In the genomic region with DNA sequence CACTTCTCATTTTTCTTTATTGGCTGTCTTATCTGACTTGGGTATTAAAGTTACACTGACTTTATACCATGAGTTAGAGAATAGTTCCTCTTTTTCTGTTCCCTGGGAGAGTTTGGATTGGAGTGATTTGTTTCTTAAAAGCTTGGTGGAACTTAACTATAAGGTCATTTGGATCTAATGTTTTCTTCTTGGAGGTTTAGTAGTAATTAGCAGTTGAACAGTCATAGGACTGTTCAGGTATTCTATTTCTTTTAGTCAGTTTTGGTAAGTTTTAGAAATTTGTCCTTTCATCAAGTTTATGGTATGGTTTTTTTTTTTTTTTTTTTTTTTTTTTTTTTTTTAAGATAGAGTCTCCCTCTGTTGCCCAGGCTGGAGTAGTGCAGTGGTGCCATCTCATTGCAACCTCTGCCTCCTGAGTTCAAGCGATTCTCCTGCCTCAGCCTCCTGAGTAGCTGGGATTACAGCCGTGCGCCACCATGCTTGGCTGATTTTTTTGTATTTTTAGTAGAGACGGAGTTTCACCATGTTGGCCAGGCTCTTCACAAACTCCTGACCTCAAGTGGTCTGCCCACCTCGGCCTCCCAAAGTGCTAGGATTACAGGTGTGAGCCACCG, we compare ENCODE assay signal across 9 cellular contexts. TPM values are rescaled to one million over a fixed set of nuclear protein-coding genes. Genes with fewer than 3 reads are reported as not detected.
DNase-seq lines count a peak whose midpoint lies in the region; ATAC-seq and TF ChIP-seq lines count a peak whose summit lies in the region.
"Had no signal": no experiment of that assay in that cellular context is flagged by ENCODE, and none has a peak within 500 bp of the region (broad histone marks: within the 10 kb centered on the region; RNA-seq: fewer than 3 reads in every experiment).

No MANE protein-coding gene starts in this region.

- no peaks in the 10 kb centered on the region for H3K36me3 Mint-ChIP-seq in natural killer cell
- no peaks in the 10 kb centered on the region for H3K36me3 Mint-ChIP-seq in natural killer cell treated with Interleukin-12 subunit alpha and Interleukin-12 subunit beta and Interleukin-15 and Interleukin-18, amount 100 ng/mL, for 72 hours
- peaks cover 2% of the 10 kb centered on the region for H3K36me3 Mint-ChIP-seq in central memory CD8-positive, alpha-beta T cell (ENCODE audit: insufficient read depth)
- no peaks in the 10 kb centered on the region for H3K36me3 Mint-ChIP-seq in stimulated activated effector memory CD8-positive, alpha-beta T cell treated with anti-CD3 and anti-CD28 coated beads, Interleukin-12 subunit alpha, Interleukin-12 subunit beta, amount 100 ng/mL, for 72 hours

- peaks cover 7% of the 10 kb centered on the region for H3K4me1 ChIP-seq in prostate gland (replicated peaks)

- 81% methylated on average over 6 of the region's 6 CpGs for WGBS in prostate gland

- intact Hi-C loops in natural killer cell (cut with micrococcal nuclease), result loop anchor here (10.0 kb wide), 1 partner anchor 145 kb away; no protein-coding TSS in a partner anchor
- intact Hi-C loops in prostate gland (cut with DNase I), result no loop called here

- no peak overlapping the region for H3K27ac Mint-ChIP-seq in natural killer cell
- peak overlapping the region in 1 of 2 donors; percentile 6 for H3K27ac Mint-ChIP-seq in natural killer cell treated with Interleukin-12 subunit alpha and Interleukin-12 subunit beta and Interleukin-15 and Interleukin-18, amount 100 ng/mL, for 72 hours
- peak overlapping the region; percentile 74 for H3K27ac Mint-ChIP-seq in central memory CD8-positive, alpha-beta T cell (ENCODE audit: low read depth)
- H3K27ac Mint-ChIP-seq in stimulated activated effector memory CD8-positive, alpha-beta T cell treated with anti-CD3 and anti-CD28 coated beads, Interleukin-12 subunit alpha, Interleukin-12 subunit beta, amount 100 ng/mL, for 72 hours, result no peak overlapping the region

- DNase-seq in natural killer cell, result no peak
- no peak for DNase-seq in natural killer cell treated with Interleukin-12 subunit alpha and Interleukin-12 subunit beta and Interleukin-15 and Interleukin-18, amount 100 ng/mL, for 72 hours (ENCODE audit: low spot score)
- peak; percentile 58 for DNase-seq in NB4 (ENCODE audit: low read depth)
- no peak for DNase-seq in central memory CD8-positive, alpha-beta T cell (ENCODE audit: low spot score in 2 of 2)
- DNase-seq in stimulated activated effector memory CD8-positive, alpha-beta T cell treated with anti-CD3 and anti-CD28 coated beads, Interleukin-12 subunit alpha, Interleukin-12 subunit beta, amount 100 ng/mL, for 72 hours (ENCODE audit: low spot score in 2 of 2), result no peak
- no peak for DNase-seq in prostate gland (ENCODE audit: low spot score)

- peaks cover 11 to 31% of the 10 kb centered on the region in 2 donors for H3K4me1 Mint-ChIP-seq in natural killer cell
- peaks cover 21 to 32% of the 10 kb centered on the region in 2 donors for H3K4me1 Mint-ChIP-seq in natural killer cell treated with Interleukin-12 subunit alpha and Interleukin-12 subunit beta and Interleukin-15 and Interleukin-18, amount 100 ng/mL, for 72 hours (ENCODE audit: low read depth in 2 of 2)
- peaks cover 56% of the 10 kb centered on the region for H3K4me1 Mint-ChIP-seq in central memory CD8-positive, alpha-beta T cell
- peaks cover 39% of the 10 kb centered on the region for H3K4me1 Mint-ChIP-seq in stimulated activated effector memory CD8-positive, alpha-beta T cell treated with anti-CD3 and anti-CD28 coated beads, Interleukin-12 subunit alpha, Interleukin-12 subunit beta, amount 100 ng/mL, for 72 hours

- TF ChIP-seq CTCF in natural killer cell (IDR thresholded peaks at IDR 0.05) (peak; percentile 66), NB4 (IDR thresholded peaks at IDR 0.05; ENCODE audit: low read depth, low read length) (peak; percentile 35), prostate gland (IDR thresholded peaks at IDR 0.05) (no peak)

- no peaks in the 10 kb centered on the region for H3K27me3 Mint-ChIP-seq in natural killer cell (ENCODE audit: low read depth in 2 of 2)
- no peaks in the 10 kb centered on the region for H3K27me3 Mint-ChIP-seq in natural killer cell treated with Interleukin-12 subunit alpha and Interleukin-12 subunit beta and Interleukin-15 and Interleukin-18, amount 100 ng/mL, for 72 hours
- H3K27me3 Mint-ChIP-seq in central memory CD8-positive, alpha-beta T cell, result no peaks in the 10 kb centered on the region

- H3K36me3 ChIP-seq in prostate gland, result no peaks in the 10 kb centered on the region
- H3K36me3 ChIP-seq: thoracic aorta had no signal

- TF ChIP-seq POLR2A in NB4 (IDR thresholded peaks at IDR 0.05; ENCODE audit: extremely low read depth, insufficient read length) (no peak), prostate gland (IDR thresholded peaks at IDR 0.05) (no peak)

- no peak overlapping the region for H3K27ac ChIP-seq in prostate gland
- H3K27ac ChIP-seq: thoracic aorta had no signal

- ATAC-seq in natural killer cell, result peak; percentile 58 to 82 (median 63)
- no peak for ATAC-seq in natural killer cell treated with Interleukin-12 subunit alpha and Interleukin-12 subunit beta and Interleukin-15 and Interleukin-18, amount 100 ng/mL, for 72 hours
- no peak for ATAC-seq in central memory CD8-positive, alpha-beta T cell (replicated peaks; ENCODE audit: extremely low read depth, poor library complexity, severe bottlenecking)
- ATAC-seq in stimulated activated effector memory CD8-positive, alpha-beta T cell treated with anti-CD3 and anti-CD28 coated beads, Interleukin-12 subunit alpha, Interleukin-12 subunit beta, amount 100 ng/mL, for 72 hours, result peak; percentile 51
- ATAC-seq in GM18870 (IDR thresholded peaks at IDR 0.05; ENCODE audit: unreplicated experiment), result no peak
- no peak for ATAC-seq in GM18858 (IDR thresholded peaks at IDR 0.05; ENCODE audit: unreplicated experiment)

- H3K27me3 ChIP-seq in prostate gland (replicated peaks; ENCODE audit: insufficient read depth), result no peaks in the 10 kb centered on the region

- no peaks in the 10 kb centered on the region for H3K9me3 ChIP-seq in prostate gland
- H3K9me3 ChIP-seq: thoracic aorta had no signal

- no peaks in the 10 kb centered on the region for H3K9me3 Mint-ChIP-seq in natural killer cell
- H3K9me3 Mint-ChIP-seq in natural killer cell treated with Interleukin-12 subunit alpha and Interleukin-12 subunit beta and Interleukin-15 and Interleukin-18, amount 100 ng/mL, for 72 hours, result no peaks in the 10 kb centered on the region
- H3K9me3 Mint-ChIP-seq in central memory CD8-positive, alpha-beta T cell, result no peaks in the 10 kb centered on the region
- no peaks in the 10 kb centered on the region for H3K9me3 Mint-ChIP-seq in stimulated activated effector memory CD8-positive, alpha-beta T cell treated with anti-CD3 and anti-CD28 coated beads, Interleukin-12 subunit alpha, Interleukin-12 subunit beta, amount 100 ng/mL, for 72 hours

- H3K4me3 ChIP-seq in NB4 (ENCODE audit: low read depth, low read length), result no peak overlapping the region
- no peak overlapping the region for H3K4me3 ChIP-seq in prostate gland
- H3K4me3 ChIP-seq: thoracic aorta had no signal

- no peak overlapping the region for H3K4me3 Mint-ChIP-seq in natural killer cell
- H3K4me3 Mint-ChIP-seq in natural killer cell treated with Interleukin-12 subunit alpha and Interleukin-12 subunit beta and Interleukin-15 and Interleukin-18, amount 100 ng/mL, for 72 hours, result no peak overlapping the region
- no peak overlapping the region for H3K4me3 Mint-ChIP-seq in central memory CD8-positive, alpha-beta T cell
- no peak overlapping the region for H3K4me3 Mint-ChIP-seq in stimulated activated effector memory CD8-positive, alpha-beta T cell treated with anti-CD3 and anti-CD28 coated beads, Interleukin-12 subunit alpha, Interleukin-12 subunit beta, amount 100 ng/mL, for 72 hours

RNA-seq across cellular contexts. Expression of a gene that starts 6.3 kb away (rescaled TPM):
- 10 to 100 TPM; 83.1 to 97.4 (median 88.3) TPM for total RNA-seq in natural killer cell
- 10 to 100 TPM; 32.8 to 84.2 TPM for total RNA-seq in natural killer cell treated with Interleukin-12 subunit alpha and Interleukin-12 subunit beta and Interleukin-15 and Interleukin-18, amount 100 ng/mL, for 72 hours
- total RNA-seq in prostate gland, result 100 to 1,000 TPM; 169 to 201 TPM

RNA-seq across cellular contexts. Expression of a gene that starts 6.4 kb away (rescaled TPM):
- 10 to 100 TPM in 1 of 3 donors, 1 to 10 TPM in 2; 6.5 to 10.4 (median 8.5) TPM for total RNA-seq in natural killer cell
- 10 to 100 TPM; 11.2 to 15.9 TPM for total RNA-seq in natural killer cell treated with Interleukin-12 subunit alpha and Interleukin-12 subunit beta and Interleukin-15 and Interleukin-18, amount 100 ng/mL, for 72 hours
- 10 to 100 TPM; 18.0 to 54.5 TPM for total RNA-seq in prostate gland

Comparison
In these comparisons a context has a peak if more than half of its experiments do, and no peak if none do; other contexts are left out.
1. ATAC-seq: peak in natural killer cell (3 of 3) and stimulated activated effector memory CD8-positive, alpha-beta T cell treated with anti-CD3 and anti-CD28 coated beads, Interleukin-12 subunit alpha, Interleukin-12 subunit beta, amount 100 ng/mL, for 72 hours (single experiment); none in natural killer cell treated with Interleukin-12 subunit alpha and Interleukin-12 subunit beta and Interleukin-15 and Interleukin-18, amount 100 ng/mL, for 72 hours (0 of 2), central memory CD8-positive, alpha-beta T cell (single experiment), GM18870 (single experiment) and GM18858 (single experiment).
2. CTCF ChIP-seq: peak in natural killer cell (single experiment) and NB4 (single experiment); none in prostate gland (0 of 4).